9 cellular contexts compared by ENCODE assay signal in the genomic region with DNA sequence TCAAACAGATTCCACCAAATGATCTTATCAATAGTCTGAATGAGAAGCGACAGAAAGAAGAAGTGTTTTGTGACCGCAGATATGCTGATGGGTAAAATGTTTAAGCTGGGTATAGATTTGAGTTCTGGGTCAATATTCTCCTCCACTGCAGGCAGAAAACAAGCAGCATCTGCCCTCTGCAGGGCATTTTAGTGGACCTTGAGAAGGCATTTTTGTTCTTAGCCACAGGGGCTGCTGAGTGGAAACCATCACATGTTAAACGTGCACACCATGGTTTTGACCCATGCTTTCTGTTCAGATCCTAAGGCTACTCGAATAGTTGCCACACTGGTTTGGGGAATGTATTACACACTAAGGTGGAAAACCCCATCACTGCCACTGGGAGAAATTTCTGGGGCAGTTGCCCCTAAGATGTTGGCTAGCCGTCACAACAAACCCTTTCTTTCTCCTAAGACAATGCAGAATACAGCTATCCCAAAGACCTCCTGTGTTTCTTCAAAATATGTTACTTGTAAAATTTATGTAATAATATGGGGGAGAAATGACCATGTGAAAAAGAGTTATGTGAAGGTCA. TPM values are rescaled to one million over a fixed set of nuclear protein-coding genes. Genes with fewer than 3 reads are reported as not detected.
DNase-seq lines count a peak whose midpoint lies in the region; ATAC-seq, FAIRE-seq and TF ChIP-seq lines count a peak whose summit lies in the region.
"Had no signal": no experiment of that assay in that cellular context is flagged by ENCODE, and none has a peak within 500 bp of the region (broad histone marks: within the 10 kb centered on the region; RNA-seq: fewer than 3 reads in every experiment).

No MANE protein-coding gene starts in this region.

- TF ChIP-seq RAD21 in HepG2 (CRISPR knock-in tag; IDR thresholded peaks at IDR 0.05): no peak

- peaks cover 14% of the 10 kb centered on the region for H3K4me1 Mint-ChIP-seq in activated CD4-positive, alpha-beta memory T cell treated with anti-CD3 and anti-CD28 coated beads, Interleukin-2, amount 10 ng/mL, durations not matched to agents 7 days and 5 days

- no TSS peak for BruUV-seq in HepG2 (replicated peaks; lab: Mats Ljungman, UMichigan)

- WGBS in HepG2 (ENCODE audit: low lambda C conversion rate): 8% methylated on average over 5 of the region's 5 CpGs

- CTCF ChIA-PET in HepG2 (lab: Yijun Ruan, JAX; ENCODE audit: low intra/inter-chr PET ratio, low total read pairs): no interaction called here
- CTCF ChIA-PET in activated CD4-positive, alpha-beta memory T cell treated with anti-CD3 and anti-CD28 coated beads, Interleukin-2, amount 10 ng/mL, durations not matched to agents 7 days and 5 days (lab: Charles Lee): no interaction called here

- no peak overlapping the region for H3K4me2 ChIP-seq in HepG2 (ENCODE audit: low read depth, low read length)

- H3K27ac ChIP-seq in angular gyrus (ENCODE audit: low read depth, low read length) (peak overlapping the region; percentile 69), HepG2 (ENCODE audit: extremely low read length, insufficient read depth, low read length) (no peak overlapping the region)

- peaks cover 5 to 77% of the 10 kb centered on the region in 2 experiments for H3K27me3 ChIP-seq in HepG2 (ENCODE audit: control insufficient read depth in 1 of 2, insufficient read depth in 2 of 2, low read length in 2 of 2)

- no peaks in the 10 kb centered on the region; the same call in 1 of the 2 replicates for H4K20me1 ChIP-seq in HepG2 (ENCODE audit: insufficient read depth, low read length)

- H3K36me3 Mint-ChIP-seq in activated CD4-positive, alpha-beta memory T cell treated with anti-CD3 and anti-CD28 coated beads, Interleukin-2, amount 10 ng/mL, durations not matched to agents 7 days and 5 days (ENCODE audit: low read depth): no peaks in the 10 kb centered on the region

- no peak for FAIRE-seq in HepG2 (lab: Jason Lieb, UNC)

- POLR2A ChIA-PET in HepG2 (lab: Yijun Ruan, JAX): no interaction called here
- POLR2A ChIA-PET in activated CD4-positive, alpha-beta memory T cell treated with anti-CD3 and anti-CD28 coated beads, Interleukin-2, amount 10 ng/mL, durations not matched to agents 7 days and 5 days (lab: Charles Lee): no interaction called here

- peak; percentile 58 for TF ChIP-seq CTCF in HepG2 (CRISPR knock-in tag; IDR thresholded peaks at IDR 0.05)

- H3K27ac Mint-ChIP-seq in activated CD4-positive, alpha-beta memory T cell treated with anti-CD3 and anti-CD28 coated beads, Interleukin-2, amount 10 ng/mL, durations not matched to agents 7 days and 5 days: no peak overlapping the region

- peaks cover 9% of the 10 kb centered on the region; the same call in 1 of the 2 replicates for H3K4me1 ChIP-seq in HepG2 (ENCODE audit: insufficient read depth, low read length)

- no peak overlapping the region for H3K4me3 ChIP-seq in HepG2 (replicated peaks in 1 of 3; ENCODE audit: insufficient read depth in 1 of 3, low read depth in 2 of 3, low read length in 3 of 3)

- peak; percentile 33 for DNase-seq in D341Med (ENCODE audit: low spot score)
- DNase-seq in HuH-7.5 (ENCODE audit: low spot score): peak; percentile 51
- peak; percentile 27 for DNase-seq in HepG2 (ENCODE audit: low spot score)
- DNase-seq in left cardiac atrium: no peak
- no peak for DNase-seq in activated CD4-positive, alpha-beta memory T cell treated with anti-CD3 and anti-CD28 coated beads, Interleukin-2, amount 10 ng/mL, durations not matched to agents 7 days and 5 days
- no peak for DNase-seq in activated T-cell treated with anti-CD3 and anti-CD28 coated beads, Interleukin-2, amount 50 U/mL, for 1 hour
- no peak for DNase-seq in NCI-H774 (lab: John Stamatoyannopoulos, UW)
- DNase-seq: activated CD4-positive, alpha-beta T cell treated with anti-CD3 and anti-CD28 coated beads for 4 hours had no signal

- intact Hi-C loops in HepG2 (cut with micrococcal nuclease; ENCODE audit: unreplicated experiment): loop anchor here (2.0 to 5.0 kb wide), 2 partner anchors 208 to 1653 kb away; no protein-coding TSS in a partner anchor
- intact Hi-C loops in left cardiac atrium (cut with DNase I): loop anchor here (5.0 to 10.0 kb wide), 2 partner anchors 275 to 1338 kb away; no protein-coding TSS in a partner anchor

- no peak for TF ChIP-seq POLR2A in HepG2 (IDR thresholded peaks at IDR 0.05; ENCODE audit: insufficient read depth in 1 of 2, low read depth in 2 of 2, low read length in 2 of 2)

- in situ Hi-C loops in HepG2 (cut with HindIII; ENCODE audit: extremely low pct_ligation_motif_present, low pct_unique_long_range_greater_than_20kb): loop anchor here (25.0 kb wide), 5 partner anchors 272 to 1778 kb away; no protein-coding TSS in a partner anchor

- no peak overlapping the region for H2AFZ ChIP-seq in HepG2 (ENCODE audit: low read length)

- peaks cover 85% of the 10 kb centered on the region for H3K27me3 Mint-ChIP-seq in activated CD4-positive, alpha-beta memory T cell treated with anti-CD3 and anti-CD28 coated beads, Interleukin-2, amount 10 ng/mL, durations not matched to agents 7 days and 5 days

- no peaks in the 10 kb centered on the region for H3K9me3 Mint-ChIP-seq in activated CD4-positive, alpha-beta memory T cell treated with anti-CD3 and anti-CD28 coated beads, Interleukin-2, amount 10 ng/mL, durations not matched to agents 7 days and 5 days

- H3K4me3 Mint-ChIP-seq in activated CD4-positive, alpha-beta memory T cell treated with anti-CD3 and anti-CD28 coated beads, Interleukin-2, amount 10 ng/mL, durations not matched to agents 7 days and 5 days: no peak overlapping the region

- H3K36me3 ChIP-seq in HepG2 (replicated peaks in 1 of 2; ENCODE audit: control insufficient read depth in 1 of 2, insufficient read depth in 2 of 2, low read length in 2 of 2): no peaks in the 10 kb centered on the region

- H3K79me2 ChIP-seq in HepG2 (ENCODE audit: insufficient read depth, low read length): no peaks in the 10 kb centered on the region

- peak; percentile 65 for ATAC-seq in HepG2
- ATAC-seq in left cardiac atrium: no peak

- TF ChIP-seq EP300 in HepG2 (IDR thresholded peaks at IDR 0.05; ENCODE audit: low read depth in 2 of 2, low read length in 2 of 2) (no peak), HepG2 (CRISPR knock-in tag; IDR thresholded peaks at IDR 0.05; ENCODE audit: borderline replicate concordance) (no peak)

- H3K9me3 ChIP-seq in HepG2 (ENCODE audit: low read length): no peaks in the 10 kb centered on the region

- H3K9ac ChIP-seq in HepG2 (ENCODE audit: insufficient read depth, low read depth, low read length): no peak overlapping the region

TF ChIP-seq in HepG2, 621 proteins besides CTCF, POLR2A, EP300 and RAD21:
- peak; percentile 73 for TF ChIP-seq STAG1 (CRISPR knock-in tag; IDR thresholded peaks at IDR 0.05)
- peak; percentile 41; the same call in 1 of the 2 replicates for TF ChIP-seq SMC3 (IDR thresholded peaks at IDR 0.05; ENCODE audit: low read length)
- TF ChIP-seq ZNF772 (CRISPR knock-in tag; IDR thresholded peaks at IDR 0.05): no peak

RNA-seq across cellular contexts. Expression of gene POU3F2, which starts 5.5 kb away (rescaled TPM):
- not detected in 2 replicates for total RNA-seq in HepG2 (2016; rRNA removed; fragmentation: Illumina TruSeq; extraction: Trizol)
- total RNA-seq in HepG2 (2016; cell fraction: cytosol; rRNA removed; fragmentation: Illumina TruSeq; extraction: Trizol; ENCODE audit: low read depth): not detected in 2 replicates
- total RNA-seq in HepG2 (2016; cell fraction: insoluble cytoplasmic fraction; rRNA removed; fragmentation: Illumina TruSeq; extraction: Trizol): not detected in 2 replicates
- not detected in 2 replicates for total RNA-seq in HepG2 (2016; cell fraction: membrane; rRNA removed; fragmentation: Illumina TruSeq; extraction: Trizol)
- total RNA-seq in HepG2 (2016; cell fraction: nucleus; rRNA removed; fragmentation: Illumina TruSeq; extraction: Trizol): not detected in 2 replicates
- polyA plus RNA-seq in HepG2 (2011; rRNA removed): not detected in 2 replicates
- polyA plus RNA-seq in HepG2 (2011; cell fraction: cytosol; rRNA removed): not detected in 2 replicates
- polyA plus RNA-seq in HepG2 (2011; cell fraction: nucleus; rRNA removed): not detected in 2 replicates
- polyA plus RNA-seq in HepG2 (2012): not detected in 2 replicates
- not detected in 2 replicates for polyA plus RNA-seq in HepG2 (2016; cell fraction: cytosol; fragmentation: Illumina TruSeq; extraction: Trizol; ENCODE audit: low read depth)
- not detected in 2 replicates for polyA plus RNA-seq in HepG2 (2016; cell fraction: insoluble cytoplasmic fraction; fragmentation: Illumina TruSeq; extraction: Trizol; ENCODE audit: low read depth)
- not detected in 2 replicates for polyA plus RNA-seq in HepG2 (2016; cell fraction: membrane; fragmentation: Illumina TruSeq; extraction: Trizol; ENCODE audit: low read depth)
- not detected in 2 replicates for polyA plus RNA-seq in HepG2 (2016; cell fraction: nucleus; fragmentation: Illumina TruSeq; extraction: Trizol; ENCODE audit: insufficient read depth, low read depth)
- 0.26 TPM in 1 of 2 replicates, not detected in the other for polyA minus RNA-seq in HepG2 (2011; rRNA and poly(A)+ RNA removed; ENCODE audit: low replicate concordance)
- not detected in 2 replicates for polyA minus RNA-seq in HepG2 (2011; cell fraction: cytosol; rRNA and poly(A)+ RNA removed)
- polyA minus RNA-seq in HepG2 (2011; cell fraction: nucleus; rRNA and poly(A)+ RNA removed): not detected in 2 replicates
- under 1 TPM in 1 of 2 donors, not detected in 1; 0.03 TPM for total RNA-seq in left cardiac atrium
- not detected for total RNA-seq in activated CD4-positive, alpha-beta memory T cell treated with anti-CD3 and anti-CD28 coated beads, Interleukin-2, amount 10 ng/mL, durations not matched to agents 7 days and 5 days

Comparison
In these comparisons a context has a peak if more than half of its experiments do, and no peak if none do; other contexts are left out.
1. DNase-seq: peak in D341Med (single experiment), HuH-7.5 (single experiment) and HepG2 (single experiment); none in left cardiac atrium (single experiment), activated CD4-positive, alpha-beta memory T cell treated with anti-CD3 and anti-CD28 coated beads, Interleukin-2, amount 10 ng/mL, durations not matched to agents 7 days and 5 days (single experiment), activated T-cell treated with anti-CD3 and anti-CD28 coated beads, Interleukin-2, amount 50 U/mL, for 1 hour (single experiment) and NCI-H774 (single experiment).